ENCODE assay signal across 1 cellular context in genomic region chr9:91158946-91159345, GRCh38.
TF ChIP-seq lines count a peak whose summit lies in the region.

No MANE protein-coding gene starts in this region.

TF ChIP-seq in H1, 55 proteins besides CTCF, POLR2A, EP300 and RAD21:
- TF ChIP-seq JUN (IDR thresholded peaks at IDR 0.05; ENCODE audit: low read depth, low read length) = no peak
- no peak for TF ChIP-seq CHD7 (IDR thresholded peaks at IDR 0.05; ENCODE audit: insufficient replicate concordance, low read length)
- no peak for TF ChIP-seq POU5F1 (IDR thresholded peaks at IDR 0.05; ENCODE audit: low read depth, low read length)
- no peak for TF ChIP-seq MAFK (IDR thresholded peaks at IDR 0.05; ENCODE audit: low read depth, low read length)
- TF ChIP-seq CHD2 (IDR thresholded peaks at IDR 0.05; ENCODE audit: low read length) = no peak
- TF ChIP-seq RFX5 (IDR thresholded peaks at IDR 0.05; ENCODE audit: borderline replicate concordance, low read depth, low read length) = no peak
- TF ChIP-seq EZH2 (IDR thresholded peaks at IDR 0.05; ENCODE audit: low read depth, low read length, severe bottlenecking) = no peak
- no peak for TF ChIP-seq SIN3A (conservative IDR thresholded peaks at IDR 0.05 in 1 of 2, IDR thresholded peaks at IDR 0.05 in 1 of 2; ENCODE audit: low read depth in 1 of 2, low read length in 2 of 2)
- TF ChIP-seq KDM5A (IDR thresholded peaks at IDR 0.05; ENCODE audit: low read length) = no peak
- TF ChIP-seq SP1 (IDR thresholded peaks at IDR 0.05; ENCODE audit: low read depth, low read length) = no peak
- no peak for TF ChIP-seq CHD1 (IDR thresholded peaks at IDR 0.05; ENCODE audit: low read depth, low read length)
- no peak for TF ChIP-seq SIX5 (IDR thresholded peaks at IDR 0.05; ENCODE audit: low read depth, low read length)
- TF ChIP-seq, protein P1, sequence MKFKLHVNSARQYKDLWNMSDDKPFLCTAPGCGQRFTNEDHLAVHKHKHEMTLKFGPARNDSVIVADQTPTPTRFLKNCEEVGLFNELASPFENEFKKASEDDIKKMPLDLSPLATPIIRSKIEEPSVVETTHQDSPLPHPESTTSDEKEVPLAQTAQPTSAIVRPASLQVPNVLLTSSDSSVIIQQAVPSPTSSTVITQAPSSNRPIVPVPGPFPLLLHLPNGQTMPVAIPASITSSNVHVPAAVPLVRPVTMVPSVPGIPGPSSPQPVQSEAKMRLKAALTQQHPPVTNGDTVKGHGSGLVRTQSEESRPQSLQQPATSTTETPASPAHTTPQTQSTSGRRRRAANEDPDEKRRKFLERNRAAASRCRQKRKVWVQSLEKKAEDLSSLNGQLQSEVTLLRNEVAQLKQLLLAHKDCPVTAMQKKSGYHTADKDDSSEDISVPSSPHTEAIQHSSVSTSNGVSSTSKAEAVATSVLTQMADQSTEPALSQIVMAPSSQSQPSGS (IDR thresholded peaks at IDR 0.05; ENCODE audit: low read length) = no peak
- TF ChIP-seq, protein P2, sequence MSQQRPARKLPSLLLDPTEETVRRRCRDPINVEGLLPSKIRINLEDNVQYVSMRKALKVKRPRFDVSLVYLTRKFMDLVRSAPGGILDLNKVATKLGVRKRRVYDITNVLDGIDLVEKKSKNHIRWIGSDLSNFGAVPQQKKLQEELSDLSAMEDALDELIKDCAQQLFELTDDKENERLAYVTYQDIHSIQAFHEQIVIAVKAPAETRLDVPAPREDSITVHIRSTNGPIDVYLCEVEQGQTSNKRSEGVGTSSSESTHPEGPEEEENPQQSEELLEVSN (IDR thresholded peaks at IDR 0.05) = no peak
- TF ChIP-seq HDAC6 (IDR thresholded peaks at IDR 0.05; ENCODE audit: low read depth, low read length) = no peak
- no peak for TF ChIP-seq TEAD4 (IDR thresholded peaks at IDR 0.05; ENCODE audit: low read depth, low read length)
